ENCODE assay signal across 1 cellular context in genomic region chr3:183884097-183884436, GRCh38.
TF ChIP-seq lines count a peak whose summit lies in the region.

No MANE protein-coding gene starts in this region.

TF ChIP-seq in K562, 482 proteins besides CTCF, POLR2A, EP300 and RAD21:
- TF ChIP-seq ZNF318 (IDR thresholded peaks at IDR 0.05; ENCODE audit: borderline replicate concordance in 1 of 2, low read depth in 1 of 2) (no peak), ZBTB49 (CRISPR knock-in tag; IDR thresholded peaks at IDR 0.05; ENCODE audit: borderline replicate concordance) (peak; percentile 81; the same call in 1 of the 2 replicates), ZNF589 (CRISPR knock-in tag; IDR thresholded peaks at IDR 0.05; ENCODE audit: low read depth) (0 out of 2 replicates have a peak, but pooled peaks have one; percentile 33)
